ENCODE assay signal across 3 cellular contexts in the genomic region with DNA sequence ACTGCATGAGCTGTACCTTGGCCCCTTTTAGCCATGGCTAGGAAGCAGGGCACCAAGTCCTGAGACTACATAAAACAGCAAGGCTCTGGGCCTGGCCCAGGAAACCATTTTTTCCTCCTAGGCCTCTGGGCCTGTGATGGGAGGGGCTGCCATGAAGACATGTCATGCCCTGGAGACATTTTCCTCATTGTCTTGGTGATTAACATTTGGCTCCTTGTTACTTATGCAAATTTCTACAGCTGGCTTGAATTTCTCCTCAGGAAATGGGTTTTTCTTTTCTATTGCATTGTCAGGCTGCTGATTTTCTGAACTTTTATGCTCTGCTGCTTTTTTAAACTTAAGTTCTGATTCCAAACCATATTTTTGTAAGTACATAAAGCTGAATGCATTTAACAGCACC.
TF ChIP-seq lines count a peak whose summit lies in the region.

No MANE protein-coding gene starts in this region.

TF ChIP-seq in A549, 52 proteins besides CTCF, POLR2A, EP300 and RAD21:
- peak; percentile 93 for TF ChIP-seq ZFP36 (IDR thresholded peaks at IDR 0.05; ENCODE audit: borderline replicate concordance, partially characterized antibody)
TF ChIP-seq in A549: peak in this region for 1; not testable (repeated sequence) for 51.

TF ChIP-seq in H1, 55 proteins besides CTCF, POLR2A, EP300 and RAD21:
- 0 out of 2 replicates have a peak, but pooled peaks have one; percentile 76 for TF ChIP-seq CBX5 (IDR thresholded peaks at IDR 0.05; ENCODE audit: low read depth, low read length)

TF ChIP-seq in HepG2, 621 proteins besides CTCF, POLR2A, EP300 and RAD21:
- TF ChIP-seq ZFP36 (IDR thresholded peaks at IDR 0.05; ENCODE audit: borderline replicate concordance, low read depth, low read length, partially characterized antibody) (peak; percentile 14), ZNF841 (CRISPR knock-in tag; IDR thresholded peaks at IDR 0.05; ENCODE audit: borderline replicate concordance) (peak; percentile 94; the same call in 1 of the 2 replicates)
